ENCODE assay signal across 1 cellular context in the genomic region with DNA sequence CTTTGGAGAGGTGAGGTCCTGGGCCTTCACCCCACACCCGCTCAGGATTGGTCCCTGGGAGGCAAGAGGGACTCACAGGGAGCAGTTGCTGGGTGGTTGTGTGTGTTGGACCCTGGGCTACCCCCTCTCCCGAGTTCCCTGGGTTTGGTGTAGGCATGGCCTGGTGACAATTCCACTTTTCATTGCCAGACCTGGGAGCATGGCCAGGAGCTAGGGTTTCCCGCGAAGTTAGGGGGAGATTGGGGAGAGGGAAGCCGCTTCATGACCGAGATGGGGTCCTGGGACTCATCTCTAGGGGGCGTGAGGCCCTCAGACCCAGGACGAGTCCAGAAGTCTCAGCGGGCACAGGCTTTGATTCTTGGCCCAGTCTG.
TF ChIP-seq lines count a peak whose summit lies in the region.

No MANE protein-coding gene starts in this region.

TF ChIP-seq in GM23338, 12 proteins besides CTCF, POLR2A, EP300 and RAD21 (continued from another document):
- TF ChIP-seq, protein P1, sequence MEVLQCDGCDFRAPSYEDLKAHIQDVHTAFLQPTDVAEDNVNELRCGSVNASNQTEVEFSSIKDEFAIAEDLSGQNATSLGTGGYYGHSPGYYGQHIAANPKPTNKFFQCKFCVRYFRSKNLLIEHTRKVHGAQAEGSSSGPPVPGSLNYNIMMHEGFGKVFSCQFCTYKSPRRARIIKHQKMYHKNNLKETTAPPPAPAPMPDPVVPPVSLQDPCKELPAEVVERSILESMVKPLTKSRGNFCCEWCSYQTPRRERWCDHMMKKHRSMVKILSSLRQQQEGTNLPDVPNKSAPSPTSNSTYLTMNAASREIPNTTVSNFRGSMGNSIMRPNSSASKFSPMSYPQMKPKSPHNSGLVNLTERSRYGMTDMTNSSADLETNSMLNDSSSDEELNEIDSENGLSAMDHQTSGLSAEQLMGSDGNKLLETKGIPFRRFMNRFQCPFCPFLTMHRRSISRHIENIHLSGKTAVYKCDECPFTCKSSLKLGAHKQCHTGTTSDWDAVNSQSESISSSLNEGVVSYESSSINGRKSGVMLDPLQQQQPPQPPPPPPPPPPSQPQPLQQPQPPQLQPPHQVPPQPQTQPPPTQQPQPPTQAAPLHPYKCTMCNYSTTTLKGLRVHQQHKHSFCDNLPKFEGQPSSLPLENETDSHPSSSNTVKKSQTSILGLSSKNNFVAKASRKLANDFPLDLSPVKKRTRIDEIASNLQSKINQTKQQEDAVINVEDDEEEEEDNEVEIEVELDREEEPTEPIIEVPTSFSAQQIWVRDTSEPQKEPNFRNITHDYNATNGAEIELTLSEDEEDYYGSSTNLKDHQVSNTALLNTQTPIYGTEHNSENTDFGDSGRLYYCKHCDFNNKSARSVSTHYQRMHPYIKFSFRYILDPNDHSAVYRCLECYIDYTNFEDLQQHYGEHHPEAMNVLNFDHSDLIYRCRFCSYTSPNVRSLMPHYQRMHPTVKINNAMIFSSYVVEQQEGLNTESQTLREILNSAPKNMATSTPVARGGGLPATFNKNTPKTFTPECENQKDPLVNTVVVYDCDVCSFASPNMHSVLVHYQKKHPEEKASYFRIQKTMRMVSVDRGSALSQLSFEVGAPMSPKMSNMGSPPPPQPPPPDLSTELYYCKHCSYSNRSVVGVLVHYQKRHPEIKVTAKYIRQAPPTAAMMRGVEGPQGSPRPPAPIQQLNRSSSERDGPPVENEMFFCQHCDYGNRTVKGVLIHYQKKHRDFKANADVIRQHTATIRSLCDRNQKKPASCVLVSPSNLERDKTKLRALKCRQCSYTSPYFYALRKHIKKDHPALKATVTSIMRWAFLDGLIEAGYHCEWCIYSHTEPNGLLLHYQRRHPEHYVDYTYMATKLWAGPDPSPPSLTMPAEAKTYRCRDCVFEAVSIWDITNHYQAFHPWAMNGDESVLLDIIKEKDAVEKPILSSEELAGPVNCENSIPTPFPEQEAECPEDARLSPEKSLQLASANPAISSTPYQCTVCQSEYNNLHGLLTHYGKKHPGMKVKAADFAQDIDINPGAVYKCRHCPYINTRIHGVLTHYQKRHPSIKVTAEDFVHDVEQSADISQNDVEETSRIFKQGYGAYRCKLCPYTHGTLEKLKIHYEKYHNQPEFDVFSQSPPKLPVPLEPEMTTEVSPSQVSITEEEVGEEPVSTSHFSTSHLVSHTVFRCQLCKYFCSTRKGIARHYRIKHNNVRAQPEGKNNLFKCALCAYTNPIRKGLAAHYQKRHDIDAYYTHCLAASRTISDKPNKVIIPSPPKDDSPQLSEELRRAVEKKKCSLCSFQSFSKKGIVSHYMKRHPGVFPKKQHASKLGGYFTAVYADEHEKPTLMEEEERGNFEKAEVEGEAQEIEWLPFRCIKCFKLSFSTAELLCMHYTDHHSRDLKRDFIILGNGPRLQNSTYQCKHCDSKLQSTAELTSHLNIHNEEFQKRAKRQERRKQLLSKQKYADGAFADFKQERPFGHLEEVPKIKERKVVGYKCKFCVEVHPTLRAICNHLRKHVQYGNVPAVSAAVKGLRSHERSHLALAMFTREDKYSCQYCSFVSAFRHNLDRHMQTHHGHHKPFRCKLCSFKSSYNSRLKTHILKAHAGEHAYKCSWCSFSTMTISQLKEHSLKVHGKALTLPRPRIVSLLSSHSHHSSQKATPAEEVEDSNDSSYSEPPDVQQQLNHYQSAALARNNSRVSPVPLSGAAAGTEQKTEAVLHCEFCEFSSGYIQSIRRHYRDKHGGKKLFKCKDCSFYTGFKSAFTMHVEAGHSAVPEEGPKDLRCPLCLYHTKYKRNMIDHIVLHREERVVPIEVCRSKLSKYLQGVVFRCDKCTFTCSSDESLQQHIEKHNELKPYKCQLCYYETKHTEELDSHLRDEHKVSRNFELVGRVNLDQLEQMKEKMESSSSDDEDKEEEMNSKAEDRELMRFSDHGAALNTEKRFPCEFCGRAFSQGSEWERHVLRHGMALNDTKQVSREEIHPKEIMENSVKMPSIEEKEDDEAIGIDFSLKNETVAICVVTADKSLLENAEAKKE (CRISPR knock-in tag; IDR thresholded peaks at IDR 0.05) = no peak
- no peak for TF ChIP-seq STAT1 (IDR thresholded peaks at IDR 0.05; ENCODE audit: unreplicated experiment)
- no peak for TF ChIP-seq ZNF114 (CRISPR knock-in tag; IDR thresholded peaks at IDR 0.05)
- no peak for TF ChIP-seq ZNF331 (CRISPR knock-in tag; IDR thresholded peaks at IDR 0.05; ENCODE audit: low read depth)
- no peak for TF ChIP-seq CREB1 (CRISPR knock-in tag; IDR thresholded peaks at IDR 0.05; ENCODE audit: low read depth)
- no peak for TF ChIP-seq POLR2AphosphoS5 (IDR thresholded peaks at IDR 0.05; ENCODE audit: low read depth)
